In genomic region chr2:69916151-69916550, GRCh38 we compare ENCODE assay signal across 8 cellular contexts. TPM values are rescaled to one million over a fixed set of nuclear protein-coding genes. Genes with fewer than 3 reads are reported as not detected.
DNase-seq lines count a peak whose midpoint lies in the region; ATAC-seq and TF ChIP-seq lines count a peak whose summit lies in the region.

No MANE protein-coding gene starts in this region.

- H3K4me3 Mint-ChIP-seq in brain, result peak overlapping the region; percentile 84 to 87 (median 86)

- TF ChIP-seq CTCF in right atrium auricular region (IDR thresholded peaks at IDR 0.05), result no peak
- TF ChIP-seq CTCF in brain (conservative IDR thresholded peaks at IDR 0.05), result no peak
- TF ChIP-seq CTCF in mucosa of descending colon (IDR thresholded peaks at IDR 0.05), result no peak

- H3K27me3 Mint-ChIP-seq in brain, result peaks cover 7% of the 10 kb centered on the region

- H3K27ac Mint-ChIP-seq in brain, result peak overlapping the region in 4 of 5 experiments; percentile 15 to 82 (median 60)

- H3K36me3 ChIP-seq in right atrium auricular region, result no peaks in the 10 kb centered on the region
- peaks cover 7% of the 10 kb centered on the region for H3K36me3 ChIP-seq in mucosa of descending colon (ENCODE audit: low read depth)

- intact Hi-C loops in left ventricle myocardium superior (cut with micrococcal nuclease), result no loop called here
- intact Hi-C loops in mucosa of descending colon (cut with DNase I, micrococcal nuclease), result loop anchor here (5.0 to 10.0 kb wide), 3 partner anchors 149 to 229 kb away; no protein-coding TSS in a partner anchor

- H3K4me3 ChIP-seq in right atrium auricular region, result peak overlapping the region in 1 of 2 donors; percentile 85
- peak overlapping the region; percentile 79 for H3K4me3 ChIP-seq in mucosa of descending colon

- ATAC-seq in left ventricle myocardium superior (no peak), mucosa of descending colon (no peak), HG02759 (IDR thresholded peaks at IDR 0.05; ENCODE audit: unreplicated experiment) (no peak), GM21515 (IDR thresholded peaks at IDR 0.05; ENCODE audit: unreplicated experiment) (no peak)

- peaks cover 21% of the 10 kb centered on the region for H3K36me3 Mint-ChIP-seq in brain

- H3K27me3 ChIP-seq in right atrium auricular region, result no peaks in the 10 kb centered on the region

- H3K4me1 ChIP-seq in right atrium auricular region (peaks cover 0 to 26% of the 10 kb centered on the region in 2 donors), mucosa of descending colon (ENCODE audit: low read depth) (peaks cover 5% of the 10 kb centered on the region)

- no peaks in the 10 kb centered on the region for H3K9me3 Mint-ChIP-seq in brain

- H3K4me1 Mint-ChIP-seq in brain, result peaks cover 49% of the 10 kb centered on the region

- peak overlapping the region; percentile 89 to 96 for H3K27ac ChIP-seq in right atrium auricular region

- DNase-seq in right atrium auricular region (ENCODE audit: low spot score) (no peak), left ventricle myocardium superior (no peak), mucosa of descending colon (no peak), NCI-H69 (lab: John Stamatoyannopoulos, UW) (no peak), glomerular visceral epithelial cell (ENCODE audit: extremely low spot score) (no peak)

- H3K9me3 ChIP-seq in right atrium auricular region, result no peaks in the 10 kb centered on the region
- no peaks in the 10 kb centered on the region for H3K9me3 ChIP-seq in mucosa of descending colon

RNA-seq across cellular contexts. Expression of gene MXD1, which starts 1.2 kb away (rescaled TPM):
- total RNA-seq in right atrium auricular region (1 to 10 TPM; 4.4 to 4.7 TPM), left ventricle myocardium superior (5.0 TPM), mucosa of descending colon (100 to 1,000 TPM in 2 of 3 donors, 10 to 100 TPM in 1; 98.6 to 202 (median 122) TPM)
- polyA plus RNA-seq in brain (ENCODE audit: insufficient read depth, low read depth, low replicate concordance), result 4.7 TPM

RNA-seq across cellular contexts. Expression of gene SNRNP27, which starts 22.4 kb away (rescaled TPM):
- total RNA-seq in right atrium auricular region (10 to 100 TPM; 61.7 to 73.3 TPM), left ventricle myocardium superior (57.6 TPM), mucosa of descending colon (10 to 100 TPM; 23.9 to 37.5 (median 34.5) TPM)
- polyA plus RNA-seq in brain (ENCODE audit: insufficient read depth, low read depth, low replicate concordance), result 55.3 TPM

RNA-seq across cellular contexts. Expression of gene ASPRV1, which starts 45.3 kb away (rescaled TPM):
- total RNA-seq in right atrium auricular region, result under 1 TPM; 0.33 to 0.83 TPM
- total RNA-seq in left ventricle myocardium superior, result 0.84 TPM
- polyA plus RNA-seq in brain (ENCODE audit: insufficient read depth, low read depth, low replicate concordance), result 4.1 TPM
- 1 to 10 TPM in 1 of 3 donors, under 1 TPM in 2; 0.55 to 1.1 (median 0.55) TPM for total RNA-seq in mucosa of descending colon

Comparison
In these comparisons a context has a peak if more than half of its experiments do, and no peak if none do; other contexts are left out.
1. RNA of gene MXD1, which starts 1.2 kb away (total RNA-seq): 98.6 to 202 TPM in mucosa of descending colon; 5.0 TPM in left ventricle myocardium superior (single experiment) and 4.4 to 4.7 TPM in right atrium auricular region; every median in the first group is over 10 times any median in the second.